8 cellular contexts compared by ENCODE assay signal in genomic region chr2:70161069-70161534, GRCh38. TPM values are rescaled to one million over a fixed set of nuclear protein-coding genes. Genes with fewer than 3 reads are reported as not detected.
DNase-seq lines count a peak whose midpoint lies in the region; ATAC-seq and TF ChIP-seq lines count a peak whose summit lies in the region.

No MANE protein-coding gene starts in this region.

- peaks cover 6% of the 10 kb centered on the region for H3K4me1 Mint-ChIP-seq in activated T-cell treated with anti-CD3 and anti-CD28 coated beads, Interleukin-2, amount 50 U/mL, for 72 hours (ENCODE audit: low read depth)
- H3K4me1 Mint-ChIP-seq in stimulated activated naive B cell treated with anti-CD40 and anti-IgM and Interleukin-4, amounts not matched to agents 10 μg/mL and 1 μg/mL and 100 μg/mL, for 72 hours = peaks cover 0 to 4% of the 10 kb centered on the region in 2 donors

- TF ChIP-seq CTCF in RWPE1 (conservative IDR thresholded peaks at IDR 0.05; ENCODE audit: low read depth) = no peak

- H3K36me3 Mint-ChIP-seq in activated T-cell treated with anti-CD3 and anti-CD28 coated beads, Interleukin-2, amount 50 U/mL, for 72 hours (ENCODE audit: insufficient read depth in 2 of 2) = peaks cover 5 to 9% of the 10 kb centered on the region in 2 donors
- peaks cover 9 to 13% of the 10 kb centered on the region in 2 donors for H3K36me3 Mint-ChIP-seq in stimulated activated naive B cell treated with anti-CD40 and anti-IgM and Interleukin-4, amounts not matched to agents 10 μg/mL and 1 μg/mL and 100 μg/mL, for 72 hours

- no peak overlapping the region for H3K4me3 Mint-ChIP-seq in activated T-cell treated with anti-CD3 and anti-CD28 coated beads, Interleukin-2, amount 50 U/mL, for 72 hours
- H3K4me3 Mint-ChIP-seq in stimulated activated naive B cell treated with anti-CD40 and anti-IgM and Interleukin-4, amounts not matched to agents 10 μg/mL and 1 μg/mL and 100 μg/mL, for 72 hours = no peak overlapping the region

- H3K27ac ChIP-seq in RWPE1 = peak overlapping the region; percentile 52

- POLR2A ChIA-PET in RWPE1 (lab: Yijun Ruan, JAX; ENCODE audit: low non-redundant PET) = no interaction called here

- peak in 1 of 2 donors; percentile 41 for ATAC-seq in activated T-cell treated with anti-CD3 and anti-CD28 coated beads, Interleukin-2, amount 50 U/mL, for 72 hours (replicated peaks in 1 of 2)
- peak; percentile 75 for ATAC-seq in HG02938 (IDR thresholded peaks at IDR 0.05; ENCODE audit: unreplicated experiment)
- peak; percentile 72 for ATAC-seq in stimulated activated naive B cell treated with anti-CD40 and anti-IgM and Interleukin-4, amounts not matched to agents 10 μg/mL and 1 μg/mL and 100 μg/mL, for 72 hours (replicated peaks)

- peak overlapping the region; percentile 6 for H3K27ac Mint-ChIP-seq in activated T-cell treated with anti-CD3 and anti-CD28 coated beads, Interleukin-2, amount 50 U/mL, for 72 hours
- peak overlapping the region; percentile 63 for H3K27ac Mint-ChIP-seq in stimulated activated naive B cell treated with anti-CD40 and anti-IgM and Interleukin-4, amounts not matched to agents 10 μg/mL and 1 μg/mL and 100 μg/mL, for 72 hours

- CTCF ChIA-PET in RWPE1 (lab: Yijun Ruan, JAX) = no interaction called here

- H3K27me3 Mint-ChIP-seq in activated T-cell treated with anti-CD3 and anti-CD28 coated beads, Interleukin-2, amount 50 U/mL, for 72 hours (ENCODE audit: low read depth) = no peaks in the 10 kb centered on the region
- H3K27me3 Mint-ChIP-seq in stimulated activated naive B cell treated with anti-CD40 and anti-IgM and Interleukin-4, amounts not matched to agents 10 μg/mL and 1 μg/mL and 100 μg/mL, for 72 hours = no peaks in the 10 kb centered on the region

- H3K9me3 Mint-ChIP-seq in activated T-cell treated with anti-CD3 and anti-CD28 coated beads, Interleukin-2, amount 50 U/mL, for 72 hours = no peaks in the 10 kb centered on the region
- H3K9me3 Mint-ChIP-seq in stimulated activated naive B cell treated with anti-CD40 and anti-IgM and Interleukin-4, amounts not matched to agents 10 μg/mL and 1 μg/mL and 100 μg/mL, for 72 hours = no peaks in the 10 kb centered on the region

- no peak for DNase-seq in activated T-cell treated with anti-CD3 and anti-CD28 coated beads, Interleukin-2, amount 50 U/mL, for 72 hours
- no peak for DNase-seq in activated T-cell treated with anti-CD3 and anti-CD28 coated beads for 4 hours
- peak; percentile 64 for DNase-seq in RWPE1 (ENCODE audit: low spot score)
- DNase-seq in stimulated activated naive B cell treated with anti-CD40 and anti-IgM and Interleukin-4, amounts not matched to agents 10 μg/mL and 1 μg/mL and 100 μg/mL, for 72 hours = no peak
- DNase-seq in activated CD4-positive, CD25-positive, alpha-beta regulatory T cell treated with anti-CD3 and anti-CD28 coated beads, Interleukin-2, amount 50 U/mL, for 72 hours = no peak
- no peak for DNase-seq in NCI-H1092 (lab: John Stamatoyannopoulos, UW)
- DNase-seq in SIG-M5 treated with dmso at 0.1 percent for 504 hours (lab: John Stamatoyannopoulos, UW; ENCODE audit: unreplicated experiment) = no peak

RNA-seq across cellular contexts. Expression of gene C2orf42, which starts 29.7 kb away (rescaled TPM):
- total RNA-seq in activated T-cell treated with anti-CD3 and anti-CD28 coated beads, Interleukin-2, amount 50 U/mL, for 72 hours = 10 to 100 TPM; 28.0 to 29.3 TPM
